In the genomic region with DNA sequence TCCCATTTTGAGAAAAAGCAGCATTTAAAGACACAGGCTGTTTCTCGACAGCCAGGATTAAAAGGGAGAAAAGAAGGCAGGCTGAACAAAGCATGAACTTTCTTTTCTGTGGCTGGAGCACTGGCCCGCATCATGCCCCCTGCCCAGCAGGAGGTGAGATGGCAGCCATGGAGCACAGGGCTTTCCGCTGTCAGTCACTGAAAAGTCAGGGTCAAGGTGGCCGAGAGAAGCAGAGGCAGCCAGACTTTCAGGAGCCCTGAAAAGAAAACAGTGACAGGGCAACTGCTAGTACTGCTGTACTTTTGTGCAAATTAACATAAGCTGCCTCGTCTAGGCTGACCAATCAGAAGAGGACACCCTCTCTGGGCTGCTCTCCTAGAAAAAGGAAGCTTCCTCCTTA, we compare ENCODE assay signal across 33 cellular contexts. TPM values are rescaled to one million over a fixed set of nuclear protein-coding genes. Genes with fewer than 3 reads are reported as not detected.
"Had no signal": no experiment of that assay in that cellular context is flagged by ENCODE, and none has a peak within 500 bp of the region (broad histone marks: within the 10 kb centered on the region; RNA-seq: fewer than 3 reads in every experiment).

No MANE protein-coding gene starts in this region.

- H3K4me1 Mint-ChIP-seq: mesothelial cell of epicardium had no signal

- H3K4me1 ChIP-seq: colonic mucosa, esophagus squamous epithelium, gastrocnemius medialis, heart right ventricle, left lung, lower lobe of right lung had no signal

- H3K27me3 ChIP-seq: colonic mucosa, gastrocnemius medialis had no signal

- H3K9me3 Mint-ChIP-seq: dendritic cell treated with granulocyte-macrophage colony-stimulating factor and Interleukin-4, amounts not matched to agents 40 ng/mL and 50 ng/mL, for 4 days; endodermal cell; mesothelial cell of epicardium had no signal

- H3K27ac Mint-ChIP-seq: dendritic cell treated with granulocyte-macrophage colony-stimulating factor and Interleukin-4, amounts not matched to agents 40 ng/mL and 50 ng/mL, for 4 days; effector memory CD8-positive, alpha-beta T cell; endodermal cell; mesothelial cell of epicardium had no signal

- H3K36me3 ChIP-seq: colonic mucosa, esophagus squamous epithelium, gastrocnemius medialis, heart right ventricle, left lung, lower lobe of right lung had no signal

- H3K27ac ChIP-seq: colonic mucosa, esophagus squamous epithelium, gastrocnemius medialis, heart right ventricle, left lung, lower lobe of right lung had no signal

- H3K4me3 ChIP-seq: colonic mucosa, esophagus squamous epithelium, gastrocnemius medialis, heart right ventricle, left lung, lower lobe of right lung, mucosa of descending colon had no signal

- H3K9me3 ChIP-seq: colonic mucosa, esophagus squamous epithelium, gastrocnemius medialis, heart right ventricle, left lung, lower lobe of right lung, mucosa of descending colon had no signal

- H3K4me3 Mint-ChIP-seq: dendritic cell treated with granulocyte-macrophage colony-stimulating factor and Interleukin-4, amounts not matched to agents 40 ng/mL and 50 ng/mL, for 4 days; effector memory CD8-positive, alpha-beta T cell; endodermal cell; mesothelial cell of epicardium had no signal

- H3K36me3 Mint-ChIP-seq: mesothelial cell of epicardium had no signal

- ATAC-seq: effector memory CD8-positive, alpha-beta T cell; gastrocnemius medialis; heart right ventricle; left cardiac atrium; left lung; left ventricle myocardium superior; lower lobe of right lung; mucosa of descending colon had no signal

- DNase-seq: cerebellar nuclear complex; colonic mucosa; cortex of kidney; effector CD8-positive, alpha-beta T cell; effector memory CD8-positive, alpha-beta T cell; endodermal cell; esophagus squamous epithelium; foreskin fibroblast; foreskin melanocyte; gastrocnemius medialis; glutamatergic neuron; head of caudate nucleus; heart right ventricle; hippocampal formation; left cardiac atrium; left lung; left ventricle myocardium superior; lower lobe of right lung; mesenchymal stem cell; mucosa of descending colon had no signal

RNA-seq across cellular contexts. Expression of a gene that starts 5.8 kb away (rescaled TPM):
- total RNA-seq: chondrocyte, dermis microvascular lymphatic vessel endothelial cell, endodermal cell, endothelial cell of umbilical vein, epithelial cell of proximal tubule, esophagus squamous epithelium, gastrocnemius medialis, glomerular endothelial cell, kidney epithelial cell, left cardiac atrium, left lung, left ventricle myocardium superior, lung microvascular endothelial cell, mesothelial cell of epicardium had no signal
- polyA plus RNA-seq: endothelial cell of umbilical vein, keratinocyte had no signal

RNA-seq across cellular contexts. Expression of a gene that starts 19.4 kb away (rescaled TPM):
- total RNA-seq: chondrocyte, colonic mucosa, dermis microvascular lymphatic vessel endothelial cell, endodermal cell, endothelial cell of umbilical vein, epithelial cell of proximal tubule, esophagus squamous epithelium, gastrocnemius medialis, glomerular endothelial cell, heart right ventricle, kidney epithelial cell, left cardiac atrium, left lung, left ventricle myocardium superior, lower leg skin, lower lobe of right lung, lung microvascular endothelial cell, mesenteric fat pad, mesothelial cell of epicardium, mucosa of descending colon had no signal
- polyA plus RNA-seq: endothelial cell of umbilical vein, esophagus, heart right ventricle, keratinocyte had no signal
